ENCODE assay signal across 8 cellular contexts in the genomic region with DNA sequence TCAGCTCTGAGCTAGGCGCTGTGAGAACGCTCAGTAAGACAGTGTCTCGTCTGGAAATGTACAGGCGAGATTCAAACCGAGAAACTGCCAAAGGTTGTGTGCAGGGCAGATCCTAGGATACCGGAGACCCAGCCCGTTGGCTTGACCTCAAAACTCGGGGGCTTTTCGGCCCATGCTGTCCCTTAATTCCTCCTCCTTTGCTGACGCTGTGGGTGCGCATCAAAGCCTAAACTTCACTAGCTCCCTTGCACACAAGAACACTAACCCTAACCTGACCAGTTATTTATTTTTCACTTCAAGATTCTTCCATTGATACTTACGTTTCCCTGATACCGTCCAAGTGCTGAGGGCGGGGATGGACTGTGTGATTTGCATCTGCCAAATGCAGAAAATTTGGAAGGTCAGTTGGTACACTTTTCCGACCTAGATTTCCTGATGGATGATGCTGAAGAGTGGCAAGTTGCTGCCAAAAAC. TPM values are rescaled to one million over a fixed set of nuclear protein-coding genes. Genes with fewer than 3 reads are reported as not detected.
DNase-seq lines count a peak whose midpoint lies in the region; ATAC-seq and TF ChIP-seq lines count a peak whose summit lies in the region.

No MANE protein-coding gene starts in this region.

- DNase-seq in A673 (ENCODE audit: low spot score) (no peak), mammary epithelial cell (peak; percentile 14), memory B cell (ENCODE audit: low spot score in 2 of 2) (no peak), retina (no peak), AG08395 (ENCODE audit: low spot score) (no peak)
- DNase-seq in stimulated activated CD4-positive, alpha-beta T cell treated with anti-CD3 and anti-CD28 coated beads, Interleukin-4, amount 100 ng/mL, for 24 hours = no peak

- H3K4me2 ChIP-seq in mammary epithelial cell (ENCODE audit: insufficient read depth, low read depth, low read length) = peak overlapping the region; percentile 81

- no peaks in the 10 kb centered on the region for H3K36me3 ChIP-seq in A673 (ENCODE audit: insufficient read depth, low read length, poor library complexity, severe bottlenecking)
- H3K36me3 ChIP-seq in mammary epithelial cell (ENCODE audit: insufficient read depth, low read length) = peaks cover 3% of the 10 kb centered on the region

- WGBS in mammary epithelial cell (ENCODE audit: low coverage, missing lambda C conversion rate) = 0% methylated on average over 8 of the region's 15 CpGs

- H3K9me3 Mint-ChIP-seq in memory B cell = no peaks in the 10 kb centered on the region

- no peaks in the 10 kb centered on the region for H4K20me1 ChIP-seq in mammary epithelial cell (ENCODE audit: insufficient read depth, low read length)

- peaks cover 50% of the 10 kb centered on the region for H3K79me2 ChIP-seq in mammary epithelial cell (ENCODE audit: insufficient read depth, low read length)

- H3K27ac Mint-ChIP-seq in memory B cell = no peak overlapping the region

- POLR2A ChIA-PET in A673 (lab: Charles Lee; ENCODE audit: low non-redundant PET) = no interaction called here

- H3K27me3 ChIP-seq in A673 (replicated peaks; ENCODE audit: insufficient read depth, low read depth, low read length, poor library complexity) = no peaks in the 10 kb centered on the region
- H3K27me3 ChIP-seq in mammary epithelial cell (ENCODE audit: insufficient read depth, low read length) = no peaks in the 10 kb centered on the region

- dilution Hi-C loops in mammary epithelial cell (cut with HindIII; ENCODE audit: low sequenced_read_pairs) = no loop called here

- peak overlapping the region; percentile 96 for H3K27ac ChIP-seq in A673 (ENCODE audit: low read depth, low read length, poor library complexity, severe bottlenecking)
- peak overlapping the region; percentile 81 for H3K27ac ChIP-seq in mammary epithelial cell (ENCODE audit: insufficient read depth, low read depth, low read length)

- H3K4me3 Mint-ChIP-seq in memory B cell = peak overlapping the region; percentile 94

- TSS peak; percentile 67 for BruUV-seq in A673 (replicated peaks; lab: Mats Ljungman, UMichigan)
- BruUV-seq in mammary epithelial cell (replicated peaks; lab: Mats Ljungman, UMichigan) = no TSS peak

- H3K9ac ChIP-seq in mammary epithelial cell (ENCODE audit: insufficient read depth, low read length) = peak overlapping the region; percentile 82

- H3K9me3 ChIP-seq in A673 (ENCODE audit: low read depth, low read length, poor library complexity, severe bottlenecking) (no peaks in the 10 kb centered on the region), mammary epithelial cell (replicated peaks; ENCODE audit: insufficient read depth, low read length) (no peaks in the 10 kb centered on the region)

- peaks cover 31% of the 10 kb centered on the region for H3K27me3 Mint-ChIP-seq in memory B cell

- peak overlapping the region; percentile 95 for H3K4me3 ChIP-seq in A673 (ENCODE audit: low read depth, low read length, poor library complexity, severe bottlenecking)
- peak overlapping the region; percentile 92 to 96 (median 95) for H3K4me3 ChIP-seq in mammary epithelial cell (replicated peaks in 1 of 3; ENCODE audit: insufficient read depth in 1 of 3, low read depth in 2 of 3, low read length in 3 of 3)

- H3K4me1 ChIP-seq in A673 (ENCODE audit: insufficient read depth, low read length, poor library complexity, severe bottlenecking) = peaks cover 31% of the 10 kb centered on the region
- H3K4me1 ChIP-seq in mammary epithelial cell (ENCODE audit: insufficient read depth, low read length) = peaks cover 35% of the 10 kb centered on the region

- H3K4me1 Mint-ChIP-seq in memory B cell = peaks cover 14% of the 10 kb centered on the region

- peak overlapping the region; percentile 99 for H2AFZ ChIP-seq in mammary epithelial cell (ENCODE audit: low read depth, low read length)

- TF ChIP-seq CTCF in A673 (conservative IDR thresholded peaks at IDR 0.05; ENCODE audit: low read depth, low read length) = no peak
- no peak for TF ChIP-seq CTCF in mammary epithelial cell (conservative IDR thresholded peaks at IDR 0.05 in 1 of 2, IDR thresholded peaks at IDR 0.05 in 1 of 2; ENCODE audit: extremely low read depth in 1 of 2, insufficient read depth in 1 of 2, low read depth in 1 of 2, low read length in 2 of 2)

- CTCF ChIA-PET in A673 (lab: Charles Lee) = no interaction called here
- CTCF ChIA-PET in mammary epithelial cell (lab: Charles Lee; ENCODE audit: low non-redundant PET) = interaction anchor here (0.6 kb wide), 1 partner anchor 80 kb away, joined by 3 read pairs; no protein-coding TSS in a partner anchor

- intact Hi-C loops in A673 (cut with micrococcal nuclease; ENCODE audit: unreplicated experiment) = no loop called here
- intact Hi-C loops in mammary epithelial cell (cut with micrococcal nuclease) = loop anchor here (1.0 to 10.0 kb wide), 3 partner anchors 38 to 260 kb away; a partner anchor contains a TSS

- ATAC-seq in HG03139 (IDR thresholded peaks at IDR 0.05; ENCODE audit: unreplicated experiment) (peak; percentile 0), memory B cell (ENCODE audit: low read depth) (no peak), HG03045 (IDR thresholded peaks at IDR 0.05; ENCODE audit: unreplicated experiment) (no peak)

- in situ Hi-C loops in mammary epithelial cell (cut with MboI; ENCODE audit: low sequenced_read_pairs in 2 of 2) = no loop called here

- H3K36me3 Mint-ChIP-seq in memory B cell = no peaks in the 10 kb centered on the region

RNA-seq across cellular contexts. Expression of a gene that starts 1.0 kb away (rescaled TPM):
- total RNA-seq in A673 (2021) = 40.1 and 40.5 TPM in 2 replicates
- 10 to 100 TPM; 86.2 to 97.0 TPM for total RNA-seq in mammary epithelial cell
- 27.9 TPM for polyA plus RNA-seq in mammary epithelial cell
- 137 TPM for polyA minus RNA-seq in mammary epithelial cell
